Comparison of ENCODE assay signal across 16 cellular contexts in the genomic region with DNA sequence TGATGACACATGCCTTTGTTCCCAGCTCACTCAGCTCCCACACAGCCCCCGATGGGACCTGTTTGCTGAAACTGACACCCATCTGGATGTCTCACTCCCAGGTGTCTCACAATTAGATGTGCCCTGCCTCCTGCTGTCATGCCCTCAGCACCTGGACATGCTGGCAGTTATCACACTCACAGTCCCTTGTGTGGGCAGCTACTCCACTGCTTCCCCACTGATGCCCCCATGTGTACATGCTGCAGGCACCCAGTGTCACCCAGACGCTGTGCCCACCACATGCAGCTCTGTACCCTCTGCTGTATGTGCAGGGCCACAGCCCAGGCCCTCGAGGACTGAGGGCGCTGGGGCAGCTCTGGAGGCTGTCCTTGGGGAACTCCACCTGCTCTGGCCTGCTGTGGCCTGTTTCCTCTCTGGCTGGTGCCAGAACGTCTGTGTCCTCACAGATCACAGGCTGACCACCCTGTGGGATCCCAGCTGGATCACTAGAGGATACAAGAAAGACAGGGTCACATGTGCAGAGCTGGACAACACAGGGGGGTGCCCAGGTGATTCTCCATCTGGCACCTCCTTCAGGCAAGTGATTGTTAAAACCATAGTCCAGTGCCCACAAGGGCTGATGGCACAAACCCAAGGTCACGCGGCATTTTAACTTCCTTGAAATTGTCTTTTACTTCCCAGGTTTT. TPM values are rescaled to one million over a fixed set of nuclear protein-coding genes. Genes with fewer than 3 reads are reported as not detected.
DNase-seq lines count a peak whose midpoint lies in the region; ATAC-seq and TF ChIP-seq lines count a peak whose summit lies in the region.
"Had no signal": no experiment of that assay in that cellular context is flagged by ENCODE, and none has a peak within 500 bp of the region (broad histone marks: within the 10 kb centered on the region; RNA-seq: fewer than 3 reads in every experiment).

No MANE protein-coding gene starts in this region.

- H3K27me3 ChIP-seq in RWPE2 (ENCODE audit: insufficient read depth, poor library complexity, severe bottlenecking) (peaks cover 15% of the 10 kb centered on the region), left lung (peaks cover 12 to 29% of the 10 kb centered on the region in 2 donors), tibial artery (peaks cover 0 to 59% of the 10 kb centered on the region in 2 donors)
- H3K27me3 ChIP-seq in CD8-positive, alpha-beta memory T cell (ENCODE audit: insufficient read depth, low read length, poor library complexity, severe bottlenecking): no peaks in the 10 kb centered on the region

- no peak overlapping the region for H3K4me3 Mint-ChIP-seq in CD8-positive, alpha-beta memory T cell

- H3K4me1 ChIP-seq in RWPE2 (ENCODE audit: insufficient read depth, poor library complexity, severe bottlenecking) (peaks cover 7% of the 10 kb centered on the region), left lung (peaks cover 0 to 16% of the 10 kb centered on the region in 2 donors), tibial artery (peaks cover 0 to 7% (median 3%) of the 10 kb centered on the region in 4 donors)
- H3K4me1 ChIP-seq in CD8-positive, alpha-beta memory T cell (ENCODE audit: insufficient read depth, low read length): no peaks in the 10 kb centered on the region

- no peak overlapping the region for H3K27ac ChIP-seq in RWPE2 (ENCODE audit: poor library complexity, severe bottlenecking)
- no peak overlapping the region for H3K27ac ChIP-seq in left lung
- H3K27ac ChIP-seq in tibial artery: no peak overlapping the region
- H3K27ac ChIP-seq in CD8-positive, alpha-beta memory T cell (ENCODE audit: low read depth, low read length): no peak overlapping the region
- H3K27ac ChIP-seq: GM23248 had no signal

- H3K9me3 ChIP-seq in RWPE2 (ENCODE audit: severe bottlenecking): no peaks in the 10 kb centered on the region
- no peaks in the 10 kb centered on the region for H3K9me3 ChIP-seq in left lung
- no peaks in the 10 kb centered on the region for H3K9me3 ChIP-seq in tibial artery
- no peaks in the 10 kb centered on the region for H3K9me3 ChIP-seq in CD8-positive, alpha-beta memory T cell (ENCODE audit: low read length)

- H3K27me3 Mint-ChIP-seq in CD8-positive, alpha-beta memory T cell: peaks cover 1 to 10% of the 10 kb centered on the region in 2 donors

- no peaks in the 10 kb centered on the region for H3K4me1 Mint-ChIP-seq in CD8-positive, alpha-beta memory T cell

- H3K36me3 ChIP-seq in RWPE2 (ENCODE audit: low read depth): no peaks in the 10 kb centered on the region
- H3K36me3 ChIP-seq in left lung: no peaks in the 10 kb centered on the region
- no peaks in the 10 kb centered on the region for H3K36me3 ChIP-seq in tibial artery
- no peaks in the 10 kb centered on the region for H3K36me3 ChIP-seq in CD8-positive, alpha-beta memory T cell (ENCODE audit: insufficient read depth, low read length)

- POLR2A ChIA-PET in CD8-positive, alpha-beta memory T cell (lab: Charles Lee): no interaction called here

- no peak overlapping the region for H3K27ac Mint-ChIP-seq in CD8-positive, alpha-beta memory T cell

- ATAC-seq in RWPE2 (ENCODE audit: low read depth) (no peak), left lung (no peak), HG03159 (IDR thresholded peaks at IDR 0.05; ENCODE audit: unreplicated experiment) (no peak)

- TF ChIP-seq CTCF in RWPE2 (IDR thresholded peaks at IDR 0.05; ENCODE audit: poor library complexity, severe bottlenecking): no peak
- TF ChIP-seq CTCF in left lung (IDR thresholded peaks at IDR 0.05): no peak
- TF ChIP-seq CTCF in tibial artery (IDR thresholded peaks at IDR 0.05): no peak

- H3K36me3 Mint-ChIP-seq in CD8-positive, alpha-beta memory T cell: no peaks in the 10 kb centered on the region

- DNase-seq in NCI-H524 (lab: John Stamatoyannopoulos, UW): peak; percentile 24 to 52
- DNase-seq in NCI-H524 treated with DMSO at 0.1 percent for 48 hours (lab: John Stamatoyannopoulos, UW): no peak
- DNase-seq in RWPE2 (ENCODE audit: low spot score): peak; percentile 19
- peak; percentile 27 to 55 for DNase-seq in left lung
- DNase-seq in tibial artery: peak; percentile 27 to 56
- no peak for DNase-seq in CD8-positive, alpha-beta memory T cell
- no peak for DNase-seq in hypothalamus (lab: John Stamatoyannopoulos, UW)
- DNase-seq: ACHN, amygdala, DMS79 treated with DMSO at 0.1 percent for 48 hours, GM23248, NCI-H510A treated with DMSO at 0.1 percent for 48 hours, SHP77 treated with DMSO at 0.1 percent for 48 hours had no signal

- intact Hi-C loops in left lung (cut with DNase I): no loop called here
- intact Hi-C loops in tibial artery (cut with DNase I; ENCODE audit: low total_unique reads): no loop called here

- H3K9me3 Mint-ChIP-seq in CD8-positive, alpha-beta memory T cell: no peaks in the 10 kb centered on the region

- H3K4me3 ChIP-seq in RWPE2 (ENCODE audit: severe bottlenecking) (no peak overlapping the region), left lung (no peak overlapping the region), tibial artery (no peak overlapping the region)
- no peak overlapping the region for H3K4me3 ChIP-seq in CD8-positive, alpha-beta memory T cell (ENCODE audit: low read length)
- H3K4me3 ChIP-seq: GM23248 had no signal

- CTCF ChIA-PET in CD8-positive, alpha-beta memory T cell (lab: Charles Lee): no interaction called here

RNA-seq across cellular contexts. Expression of a gene that starts 14.0 kb away (rescaled TPM):
- not detected for total RNA-seq in left lung
- not detected for total RNA-seq in CD8-positive, alpha-beta memory T cell
- polyA plus RNA-seq in CD8-positive, alpha-beta memory T cell: not detected
- total RNA-seq: GM23248, myocyte, temporal lobe had no signal
- polyA plus RNA-seq: GM23248 had no signal

RNA-seq across cellular contexts. Expression of a gene that starts 20.8 kb away (rescaled TPM):
- total RNA-seq in left lung: 1 to 10 TPM in 1 of 2 donors, under 1 TPM in 1; 0.61 to 3.0 TPM
- under 1 TPM; 0.24 to 0.31 TPM for total RNA-seq in CD8-positive, alpha-beta memory T cell
- polyA plus RNA-seq in CD8-positive, alpha-beta memory T cell: not detected
- total RNA-seq: GM23248, myocyte, temporal lobe had no signal

RNA-seq across cellular contexts. Expression of a gene that starts 27.2 kb away (rescaled TPM):
- total RNA-seq in left lung: not detected
- not detected for total RNA-seq in CD8-positive, alpha-beta memory T cell
- not detected for polyA plus RNA-seq in CD8-positive, alpha-beta memory T cell
- total RNA-seq: GM23248, myocyte, temporal lobe had no signal
- polyA plus RNA-seq: GM23248 had no signal

Comparison
In these comparisons a context has a peak if more than half of its experiments do, and no peak if none do; other contexts are left out.
1. DNase-seq: peak in NCI-H524 (2 of 2), RWPE2 (single experiment), left lung (2 of 2) and tibial artery (2 of 2); none in NCI-H524 treated with DMSO at 0.1 percent for 48 hours (single experiment), CD8-positive, alpha-beta memory T cell (0 of 5) and hypothalamus (0 of 51).